12 cellular contexts compared by ENCODE assay signal in genomic region chr5:97071101-97071500, GRCh38.
DNase-seq lines count a peak whose midpoint lies in the region; ATAC-seq, FAIRE-seq and TF ChIP-seq lines count a peak whose summit lies in the region.
"Had no signal": no experiment of that assay in that cellular context is flagged by ENCODE, and none has a peak within 500 bp of the region (broad histone marks: within the 10 kb centered on the region; RNA-seq: fewer than 3 reads in every experiment).

No MANE protein-coding gene starts in this region.

- no peak for TF ChIP-seq EP300 in Ishikawa (IDR thresholded peaks at IDR 0.05; ENCODE audit: borderline replicate concordance)

- H3K27me3 Mint-ChIP-seq in activated naive CD4-positive, alpha-beta T cell treated with anti-CD3 and anti-CD28 coated beads for 36 hours (ENCODE audit: low read depth): no peaks in the 10 kb centered on the region

- DNase-seq in bronchial epithelial cell (ENCODE audit: low read depth) (peak; percentile 38), lung microvascular endothelial cell (ENCODE audit: low read depth in 2 of 2) (peak; percentile 33 to 50), NCI-H1417 treated with DMSO at 0.1 percent for 48 hours (lab: John Stamatoyannopoulos, UW) (no peak)
- DNase-seq in activated naive CD4-positive, alpha-beta T cell treated with anti-CD3 and anti-CD28 coated beads for 36 hours: no peak
- no peak for DNase-seq in activated CD4-positive, alpha-beta T cell treated with anti-CD3 and anti-CD28 coated beads, Interleukin-2, amount 50 U/mL, for 4 hours
- DNase-seq: heart left ventricle, NCI-H1436 had no signal

- no peak for FAIRE-seq in bronchial epithelial cell (lab: Jason Lieb, UNC)
- FAIRE-seq: G401.6 had no signal

- TF ChIP-seq RAD21 in Ishikawa (IDR thresholded peaks at IDR 0.05; ENCODE audit: low read depth): no peak

- no peaks in the 10 kb centered on the region for H3K9me3 Mint-ChIP-seq in activated naive CD4-positive, alpha-beta T cell treated with anti-CD3 and anti-CD28 coated beads for 36 hours

- intact Hi-C loops in activated naive CD4-positive, alpha-beta T cell treated with anti-CD3 and anti-CD28 coated beads for 36 hours (cut with micrococcal nuclease): no loop called here

- CTCF ChIA-PET in activated naive CD4-positive, alpha-beta T cell treated with anti-CD3 and anti-CD28 coated beads for 36 hours (lab: Charles Lee): no interaction called here

- H3K4me3 ChIP-seq in bronchial epithelial cell (ENCODE audit: low read depth, low read length): no peak overlapping the region
- H3K4me3 ChIP-seq: heart left ventricle, mucosa of descending colon had no signal

- H3K36me3 Mint-ChIP-seq in activated naive CD4-positive, alpha-beta T cell treated with anti-CD3 and anti-CD28 coated beads for 36 hours (ENCODE audit: low read depth): no peaks in the 10 kb centered on the region

- H3K27me3 ChIP-seq in bronchial epithelial cell (ENCODE audit: control insufficient read depth, insufficient read depth, low read length): no peaks in the 10 kb centered on the region
- H3K27me3 ChIP-seq: heart left ventricle had no signal

- H3K4me3 Mint-ChIP-seq in activated naive CD4-positive, alpha-beta T cell treated with anti-CD3 and anti-CD28 coated beads for 36 hours: no peak overlapping the region

- no peaks in the 10 kb centered on the region for H3K36me3 ChIP-seq in bronchial epithelial cell (ENCODE audit: control insufficient read depth, insufficient read depth, low read length)
- H3K36me3 ChIP-seq: heart left ventricle had no signal

- no peak for TF ChIP-seq CTCF in bronchial epithelial cell (IDR thresholded peaks at IDR 0.05; ENCODE audit: insufficient read depth, low read length, severe bottlenecking)

- H3K27ac Mint-ChIP-seq in activated naive CD4-positive, alpha-beta T cell treated with anti-CD3 and anti-CD28 coated beads for 36 hours: no peak overlapping the region

- H3K4me1 Mint-ChIP-seq in activated naive CD4-positive, alpha-beta T cell treated with anti-CD3 and anti-CD28 coated beads for 36 hours (ENCODE audit: low read depth): no peaks in the 10 kb centered on the region

- ATAC-seq in GM21447 (IDR thresholded peaks at IDR 0.05; ENCODE audit: unreplicated experiment): no peak
- ATAC-seq: HCT116, heart left ventricle, mucosa of descending colon had no signal

TF ChIP-seq in Ishikawa, 13 proteins besides CTCF, POLR2A, EP300 and RAD21:
- TF ChIP-seq TAF1 (IDR thresholded peaks at IDR 0.05; ENCODE audit: low read depth) (no peak), NFIC (IDR thresholded peaks at IDR 0.05) (peak; percentile 61), REST (IDR thresholded peaks at IDR 0.05; ENCODE audit: low read depth) (no peak), CREB1 (IDR thresholded peaks at IDR 0.05; ENCODE audit: low read depth) (no peak), USF1 (IDR thresholded peaks at IDR 0.05) (peak; percentile 77), TCF12 (IDR thresholded peaks at IDR 0.05; ENCODE audit: low read depth) (0 out of 2 replicates have a peak, but pooled peaks have one; percentile 19), TEAD4 (IDR thresholded peaks at IDR 0.05) (no peak), CEBPB (IDR thresholded peaks at IDR 0.05) (no peak), YY1 (IDR thresholded peaks at IDR 0.05; ENCODE audit: low read depth) (no peak)
- TF ChIP-seq, protein P1, sequence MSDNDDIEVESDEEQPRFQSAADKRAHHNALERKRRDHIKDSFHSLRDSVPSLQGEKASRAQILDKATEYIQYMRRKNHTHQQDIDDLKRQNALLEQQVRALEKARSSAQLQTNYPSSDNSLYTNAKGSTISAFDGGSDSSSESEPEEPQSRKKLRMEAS (IDR thresholded peaks at IDR 0.05): peak; percentile 79
TF ChIP-seq in Ishikawa: peak in this region for 4.

Comparison
In these comparisons a context has a peak if more than half of its experiments do, and no peak if none do; other contexts are left out.
1. DNase-seq: peak in bronchial epithelial cell (single experiment) and lung microvascular endothelial cell (2 of 2); none in activated naive CD4-positive, alpha-beta T cell treated with anti-CD3 and anti-CD28 coated beads for 36 hours (single experiment), activated CD4-positive, alpha-beta T cell treated with anti-CD3 and anti-CD28 coated beads, Interleukin-2, amount 50 U/mL, for 4 hours (0 of 2) and NCI-H1417 treated with DMSO at 0.1 percent for 48 hours (single experiment).